Comparison of ENCODE assay signal across 37 cellular contexts in genomic region chr15:88234711-88235110, GRCh38. TPM values are rescaled to one million over a fixed set of nuclear protein-coding genes. Genes with fewer than 3 reads are reported as not detected.
"Had no signal": no experiment of that assay in that cellular context is flagged by ENCODE, and none has a peak within 500 bp of the region (broad histone marks: within the 10 kb centered on the region; RNA-seq: fewer than 3 reads in every experiment).

No MANE protein-coding gene starts in this region.

- H3K4me3 Mint-ChIP-seq: activated naive CD4-positive, alpha-beta T cell treated with anti-CD3 and anti-CD28 coated beads for 36 hours; activated naive CD4-positive, alpha-beta T cell treated with anti-CD3 and anti-CD28 coated beads, Interleukin-2, amount 10 ng/mL, durations not matched to agents 7 days and 5 days; activated naive CD4-positive, alpha-beta T cell treated with anti-CD3 and anti-CD28 coated beads, Interleukin-2, amount 50 U/mL, for 24 hours; activated naive CD8-positive, alpha-beta T cell; activated naive CD8-positive, alpha-beta T cell treated with anti-CD3 and anti-CD28 coated beads for 36 hours; activated naive CD8-positive, alpha-beta T cell treated with anti-CD3 and anti-CD28 coated beads, Interleukin-2, amount 10 ng/mL, durations not matched to agents 7 days and 5 days; activated naive CD8-positive, alpha-beta T cell treated with anti-CD3 and anti-CD28 coated beads, Interleukin-2, amount 50 U/mL, for 24 hours; activated T-cell treated with anti-CD3 and anti-CD28 coated beads, Interleukin-2, amount 50 U/mL, for 24 hours; activated T-cell treated with anti-CD3 and anti-CD28 coated beads, Interleukin-2, amount 50 U/mL, for 4 hours; activated T-cell treated with anti-CD3 and anti-CD28 coated beads, Interleukin-2, amount 50 U/mL, for 72 hours; activated T-helper 1 cell treated with anti-CD3 and anti-CD28 coated beads, Interleukin-12 subunit alpha, Interleukin-12 subunit beta, Interleukin-2, Interleukin-4 antibody, amounts not matched to agents 30 ng/mL and 10 ng/mL and 1 ng/mL, durations not matched to agents 14 hours and 24 hours and 36 hours; activated T-helper 17 cell treated with anti-CD3 and anti-CD28 coated beads, Interleukin-2, amount 50 U/mL, for 72 hours; brain; central memory CD8-positive, alpha-beta T cell had no signal

- H3K9me3 ChIP-seq: adrenal gland, ascending aorta, body of pancreas had no signal

- ATAC-seq: activated naive CD4-positive, alpha-beta T cell treated with anti-CD3 and anti-CD28 coated beads, Interleukin-2, amount 50 U/mL, for 72 hours; activated naive CD8-positive, alpha-beta T cell treated with anti-CD3 and anti-CD28 coated beads, Interleukin-2, amount 50 U/mL, for 24 hours; activated T-cell treated with anti-CD3 and anti-CD28 coated beads, Interleukin-2, amount 50 U/mL, for 4 hours; activated T-cell treated with anti-CD3 and anti-CD28 coated beads, Interleukin-2, amount 50 U/mL, for 72 hours; activated T-helper 17 cell treated with anti-CD3 and anti-CD28 coated beads, Interleukin-2, amount 50 U/mL, for 72 hours; body of pancreas had no signal

- H3K4me3 ChIP-seq: adrenal gland, ascending aorta, body of pancreas, cardiac muscle cell had no signal

- H3K27me3 ChIP-seq: adrenal gland, ascending aorta, brain microvascular endothelial cell, cardiac muscle cell had no signal

- H3K36me3 ChIP-seq: adrenal gland, brain microvascular endothelial cell, cardiac muscle cell had no signal

- DNase-seq: activated effector memory CD4-positive, alpha-beta T cell treated with Interleukin-2 at 50 U/mL for 16 hours; activated gamma-delta T cell; activated gamma-delta T cell treated with Interleukin-2 at 50 U/mL for 16 hours; activated naive CD4-positive, alpha-beta T cell; activated naive CD4-positive, alpha-beta T cell treated with anti-CD3 and anti-CD28 coated beads for 36 hours; activated naive CD4-positive, alpha-beta T cell treated with anti-CD3 and anti-CD28 coated beads, Interleukin-2, amount 10 ng/mL, durations not matched to agents 7 days and 5 days; activated naive CD4-positive, alpha-beta T cell treated with anti-CD3 and anti-CD28 coated beads, Interleukin-2, amount 50 U/mL, for 16 hours; activated naive CD4-positive, alpha-beta T cell treated with Interleukin-2 at 50 U/mL for 16 hours; activated naive CD8-positive, alpha-beta T cell treated with anti-CD3 and anti-CD28 coated beads for 36 hours; activated naive CD8-positive, alpha-beta T cell treated with anti-CD3 and anti-CD28 coated beads, Interleukin-2, amount 10 ng/mL, durations not matched to agents 7 days and 5 days; activated naive CD8-positive, alpha-beta T cell treated with anti-CD3 and anti-CD28 coated beads, Interleukin-2, amount 50 U/mL, for 24 hours; activated T-cell treated with anti-CD3 and anti-CD28 coated beads for 4 hours; activated T-cell treated with anti-CD3 and anti-CD28 coated beads, Interleukin-2, amount 50 U/mL, for 1 hour; activated T-cell treated with anti-CD3 and anti-CD28 coated beads, Interleukin-2, amount 50 U/mL, for 24 hours; activated T-cell treated with anti-CD3 and anti-CD28 coated beads, Interleukin-2, amount 50 U/mL, for 4 hours; activated T-cell treated with anti-CD3 and anti-CD28 coated beads, Interleukin-2, amount 50 U/mL, for 48 hours; activated T-cell treated with anti-CD3 and anti-CD28 coated beads, Interleukin-2, amount 50 U/mL, for 72 hours; adrenal gland; amniotic stem cell; amygdala; anterior cingulate cortex; body of pancreas; brain microvascular endothelial cell; caudate nucleus; central memory CD4-positive, alpha-beta T cell; cerebellar nuclear complex had no signal

- H3K27ac ChIP-seq: adrenal gland, ascending aorta, body of pancreas, brain microvascular endothelial cell, cardiac muscle cell had no signal

- H3K9me3 Mint-ChIP-seq: activated naive CD4-positive, alpha-beta T cell treated with anti-CD3 and anti-CD28 coated beads for 36 hours; activated naive CD4-positive, alpha-beta T cell treated with anti-CD3 and anti-CD28 coated beads, Interleukin-2, amount 10 ng/mL, durations not matched to agents 7 days and 5 days; activated naive CD4-positive, alpha-beta T cell treated with anti-CD3 and anti-CD28 coated beads, Interleukin-2, amount 50 U/mL, for 24 hours; activated naive CD4-positive, alpha-beta T cell treated with anti-CD3 and anti-CD28 coated beads, Interleukin-2, amount 50 U/mL, for 72 hours; activated naive CD8-positive, alpha-beta T cell treated with anti-CD3 and anti-CD28 coated beads for 36 hours; activated naive CD8-positive, alpha-beta T cell treated with anti-CD3 and anti-CD28 coated beads, Interleukin-2, amount 10 ng/mL, durations not matched to agents 7 days and 5 days; activated naive CD8-positive, alpha-beta T cell treated with anti-CD3 and anti-CD28 coated beads, Interleukin-2, amount 50 U/mL, for 24 hours; activated T-cell treated with anti-CD3 and anti-CD28 coated beads, Interleukin-2, amount 50 U/mL, for 24 hours; activated T-cell treated with anti-CD3 and anti-CD28 coated beads, Interleukin-2, amount 50 U/mL, for 4 hours; activated T-cell treated with anti-CD3 and anti-CD28 coated beads, Interleukin-2, amount 50 U/mL, for 72 hours; activated T-helper 1 cell treated with anti-CD3 and anti-CD28 coated beads, Interleukin-12 subunit alpha, Interleukin-12 subunit beta, Interleukin-2, Interleukin-4 antibody, amounts not matched to agents 30 ng/mL and 10 ng/mL and 1 ng/mL, durations not matched to agents 14 hours and 24 hours and 36 hours; activated T-helper 17 cell treated with anti-CD3 and anti-CD28 coated beads, Interleukin-2, amount 50 U/mL, for 72 hours; activated T-helper 2 cell treated with anti-CD3 and anti-CD28 coated beads, Interferon-gamma antibody, Interleukin-2, Interleukin-4, amounts not matched to agents 10 μg/mL and 5 μg/mL and 100 μg/mL, durations not matched to agents 14 hours and 24 hours and 36 hours; central memory CD8-positive, alpha-beta T cell had no signal

- H3K4me1 ChIP-seq: body of pancreas had no signal

- H3K27ac Mint-ChIP-seq: activated naive CD4-positive, alpha-beta T cell treated with anti-CD3 and anti-CD28 coated beads for 36 hours; activated naive CD4-positive, alpha-beta T cell treated with anti-CD3 and anti-CD28 coated beads, Interleukin-2, amount 10 ng/mL, durations not matched to agents 7 days and 5 days; activated naive CD4-positive, alpha-beta T cell treated with anti-CD3 and anti-CD28 coated beads, Interleukin-2, amount 50 U/mL, for 24 hours; activated naive CD4-positive, alpha-beta T cell treated with anti-CD3 and anti-CD28 coated beads, Interleukin-2, amount 50 U/mL, for 72 hours; activated naive CD8-positive, alpha-beta T cell; activated naive CD8-positive, alpha-beta T cell treated with anti-CD3 and anti-CD28 coated beads for 36 hours; activated naive CD8-positive, alpha-beta T cell treated with anti-CD3 and anti-CD28 coated beads, Interleukin-2, amount 10 ng/mL, durations not matched to agents 7 days and 5 days; activated naive CD8-positive, alpha-beta T cell treated with anti-CD3 and anti-CD28 coated beads, Interleukin-2, amount 50 U/mL, for 24 hours; activated T-cell treated with anti-CD3 and anti-CD28 coated beads, Interleukin-2, amount 50 U/mL, for 24 hours; activated T-cell treated with anti-CD3 and anti-CD28 coated beads, Interleukin-2, amount 50 U/mL, for 72 hours; activated T-helper 1 cell treated with anti-CD3 and anti-CD28 coated beads, Interleukin-12 subunit alpha, Interleukin-12 subunit beta, Interleukin-2, Interleukin-4 antibody, amounts not matched to agents 30 ng/mL and 10 ng/mL and 1 ng/mL, durations not matched to agents 14 hours and 24 hours and 36 hours; activated T-helper 17 cell treated with anti-CD3 and anti-CD28 coated beads, Interleukin-2, amount 50 U/mL, for 72 hours; activated T-helper 2 cell treated with anti-CD3 and anti-CD28 coated beads, Interferon-gamma antibody, Interleukin-2, Interleukin-4, amounts not matched to agents 10 μg/mL and 5 μg/mL and 100 μg/mL, durations not matched to agents 14 hours and 24 hours and 36 hours had no signal

- H3K36me3 Mint-ChIP-seq: activated naive CD4-positive, alpha-beta T cell treated with anti-CD3 and anti-CD28 coated beads, Interleukin-2, amount 10 ng/mL, durations not matched to agents 7 days and 5 days; activated naive CD4-positive, alpha-beta T cell treated with anti-CD3 and anti-CD28 coated beads, Interleukin-2, amount 50 U/mL, for 24 hours; activated naive CD4-positive, alpha-beta T cell treated with anti-CD3 and anti-CD28 coated beads, Interleukin-2, amount 50 U/mL, for 72 hours; activated naive CD8-positive, alpha-beta T cell; activated naive CD8-positive, alpha-beta T cell treated with anti-CD3 and anti-CD28 coated beads for 36 hours; activated naive CD8-positive, alpha-beta T cell treated with anti-CD3 and anti-CD28 coated beads, Interleukin-2, amount 10 ng/mL, durations not matched to agents 7 days and 5 days had no signal

- H3K4me1 Mint-ChIP-seq: activated naive CD4-positive, alpha-beta T cell treated with anti-CD3 and anti-CD28 coated beads, Interleukin-2, amount 10 ng/mL, durations not matched to agents 7 days and 5 days; activated naive CD4-positive, alpha-beta T cell treated with anti-CD3 and anti-CD28 coated beads, Interleukin-2, amount 50 U/mL, for 24 hours; activated naive CD8-positive, alpha-beta T cell treated with anti-CD3 and anti-CD28 coated beads for 36 hours; activated naive CD8-positive, alpha-beta T cell treated with anti-CD3 and anti-CD28 coated beads, Interleukin-2, amount 10 ng/mL, durations not matched to agents 7 days and 5 days; activated naive CD8-positive, alpha-beta T cell treated with anti-CD3 and anti-CD28 coated beads, Interleukin-2, amount 50 U/mL, for 24 hours; activated T-helper 17 cell treated with anti-CD3 and anti-CD28 coated beads, Interleukin-2, amount 50 U/mL, for 72 hours; central memory CD8-positive, alpha-beta T cell had no signal

- H3K27me3 Mint-ChIP-seq: brain had no signal

RNA-seq across cellular contexts. Expression of gene NTRK3, which starts 21.8 kb away (rescaled TPM):
- total RNA-seq: activated naive CD8-positive, alpha-beta T cell treated with anti-CD3 and anti-CD28 coated beads for 36 hours; activated naive CD8-positive, alpha-beta T cell treated with anti-CD3 and anti-CD28 coated beads, Interleukin-2, amount 10 ng/mL, durations not matched to agents 7 days and 5 days; bronchial epithelial cell had no signal
